ENCODE assay signal across 16 cellular contexts in genomic region chr10:112279482-112279881, GRCh38. TPM values are rescaled to one million over a fixed set of nuclear protein-coding genes. Genes with fewer than 3 reads are reported as not detected.
"Had no signal": no experiment of that assay in that cellular context is flagged by ENCODE, and none has a peak within 500 bp of the region (broad histone marks: within the 10 kb centered on the region; RNA-seq: fewer than 3 reads in every experiment).

No MANE protein-coding gene starts in this region.

- H3K4me3 ChIP-seq: ascending aorta, sigmoid colon, spleen, tibial artery, uterus had no signal

- H3K27ac Mint-ChIP-seq: activated CD4-positive, alpha-beta memory T cell treated with anti-CD3 and anti-CD28 coated beads, Interleukin-2, amount 10 ng/mL, durations not matched to agents 7 days and 5 days; activated naive CD4-positive, alpha-beta T cell treated with anti-CD3 and anti-CD28 coated beads, Interleukin-2, amount 10 ng/mL, durations not matched to agents 7 days and 5 days; activated T-cell treated with anti-CD3 and anti-CD28 coated beads, Interleukin-2, amount 50 U/mL, for 24 hours; natural killer cell; T-helper 17 cell had no signal

- H3K4me3 Mint-ChIP-seq: activated CD4-positive, alpha-beta memory T cell treated with anti-CD3 and anti-CD28 coated beads, Interleukin-2, amount 10 ng/mL, durations not matched to agents 7 days and 5 days; activated naive CD4-positive, alpha-beta T cell treated with anti-CD3 and anti-CD28 coated beads, Interleukin-2, amount 10 ng/mL, durations not matched to agents 7 days and 5 days; activated T-cell treated with anti-CD3 and anti-CD28 coated beads, Interleukin-2, amount 50 U/mL, for 24 hours; natural killer cell; T-helper 17 cell had no signal

- H3K4me1 Mint-ChIP-seq: activated CD4-positive, alpha-beta memory T cell treated with anti-CD3 and anti-CD28 coated beads, Interleukin-2, amount 10 ng/mL, durations not matched to agents 7 days and 5 days; activated naive CD4-positive, alpha-beta T cell treated with anti-CD3 and anti-CD28 coated beads, Interleukin-2, amount 10 ng/mL, durations not matched to agents 7 days and 5 days; natural killer cell; T-helper 17 cell had no signal

- H3K9me3 ChIP-seq: ascending aorta, sigmoid colon, spleen, tibial artery, uterus had no signal

- H3K9me3 Mint-ChIP-seq: activated CD4-positive, alpha-beta memory T cell treated with anti-CD3 and anti-CD28 coated beads, Interleukin-2, amount 10 ng/mL, durations not matched to agents 7 days and 5 days; activated naive CD4-positive, alpha-beta T cell treated with anti-CD3 and anti-CD28 coated beads, Interleukin-2, amount 10 ng/mL, durations not matched to agents 7 days and 5 days; activated T-cell treated with anti-CD3 and anti-CD28 coated beads, Interleukin-2, amount 50 U/mL, for 24 hours; natural killer cell had no signal

- ATAC-seq: esophagus mucosa, left colon, natural killer cell, T-helper 17 cell had no signal

- H3K36me3 Mint-ChIP-seq: activated naive CD4-positive, alpha-beta T cell treated with anti-CD3 and anti-CD28 coated beads, Interleukin-2, amount 10 ng/mL, durations not matched to agents 7 days and 5 days; natural killer cell had no signal

- H3K27ac ChIP-seq: ascending aorta, sigmoid colon, spleen, tibial artery, uterus, WERI-Rb-1 had no signal

- DNase-seq: activated CD4-positive, alpha-beta memory T cell treated with anti-CD3 and anti-CD28 coated beads, Interleukin-2, amount 10 ng/mL, durations not matched to agents 7 days and 5 days; activated CD4-positive, alpha-beta T cell treated with anti-CD3 and anti-CD28 coated beads for 4 hours; activated naive CD4-positive, alpha-beta T cell treated with anti-CD3 and anti-CD28 coated beads, Interleukin-2, amount 10 ng/mL, durations not matched to agents 7 days and 5 days; activated T-cell treated with anti-CD3 and anti-CD28 coated beads, Interleukin-2, amount 50 U/mL, for 24 hours; hippocampal formation; left colon; natural killer cell; sigmoid colon; spleen; T-helper 17 cell; tibial artery; uterus; WERI-Rb-1 had no signal

- H3K27me3 ChIP-seq: ascending aorta, sigmoid colon, tibial artery, uterus had no signal

- H3K36me3 ChIP-seq: ascending aorta, sigmoid colon, spleen, tibial artery, uterus, WERI-Rb-1 had no signal

- H3K4me1 ChIP-seq: ascending aorta, sigmoid colon, tibial artery, uterus had no signal

RNA-seq across cellular contexts. Expression of gene TECTB, which starts 3.7 kb away (rescaled TPM):
- total RNA-seq: activated CD4-positive, alpha-beta memory T cell treated with anti-CD3 and anti-CD28 coated beads, Interleukin-2, amount 10 ng/mL, durations not matched to agents 7 days and 5 days; ascending aorta; esophagus mucosa; left colon; natural killer cell; osteocyte; sigmoid colon; spleen; T-helper 17 cell; uterus had no signal
- polyA plus RNA-seq: sigmoid colon, spleen had no signal
